ENCODE assay signal across 16 cellular contexts in the genomic region with DNA sequence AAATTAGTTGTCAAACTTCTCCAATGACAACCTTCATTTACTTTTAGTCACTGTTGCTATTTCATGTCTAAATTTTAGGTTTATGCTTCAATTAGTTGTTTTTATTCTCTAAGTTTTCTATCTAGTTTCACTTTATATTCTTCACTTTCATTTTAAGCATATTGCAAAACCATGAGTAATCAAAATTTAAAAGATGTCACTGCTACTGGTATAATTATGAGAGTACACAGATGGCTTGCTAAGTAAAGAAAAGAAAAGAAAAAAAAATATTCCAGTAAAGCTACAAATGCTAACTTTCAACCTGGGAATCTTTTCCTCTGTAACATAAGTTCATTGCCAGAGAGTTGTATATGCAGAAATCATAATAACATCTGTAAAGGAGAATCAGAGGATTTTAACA.
"Had no signal": no experiment of that assay in that cellular context is flagged by ENCODE, and none has a peak within 500 bp of the region (broad histone marks: within the 10 kb centered on the region; RNA-seq: fewer than 3 reads in every experiment).

No MANE protein-coding gene starts in this region.

- H3K27me3 ChIP-seq: foreskin keratinocyte, right lobe of liver, testis, upper lobe of right lung had no signal

- FAIRE-seq: endometrium had no signal

- DNase-seq: activated B cell treated with CpG ODN at 0.5 μM for 24 hours; activated CD4-positive, alpha-beta T cell treated with anti-CD3 and anti-CD28 coated beads for 48 hours; activated CD8-positive, alpha-beta memory T cell treated with anti-CD3 and anti-CD28 coated beads, Interleukin-2, amount 50 U/mL, for 4 hours; activated CD8-positive, alpha-beta T cell treated with anti-CD3 and anti-CD28 coated beads for 36 hours; activated naive CD8-positive, alpha-beta T cell treated with anti-CD3 and anti-CD28 coated beads for 36 hours; aorta; foreskin keratinocyte; glutamatergic neuron; hypothalamus; kidney glomerular epithelial cell; mesendoderm; right lobe of liver; SW 1271; testis; upper lobe of right lung had no signal

- H3K4me3 ChIP-seq: right lobe of liver, testis, upper lobe of right lung had no signal

- ATAC-seq: activated CD8-positive, alpha-beta T cell treated with anti-CD3 and anti-CD28 coated beads for 36 hours; foreskin keratinocyte; right lobe of liver; upper lobe of right lung had no signal

- H3K27ac ChIP-seq: foreskin keratinocyte, right lobe of liver, testis, upper lobe of right lung had no signal

- H3K4me1 ChIP-seq: foreskin keratinocyte, right lobe of liver, testis, upper lobe of right lung had no signal

- H3K36me3 ChIP-seq: right lobe of liver, upper lobe of right lung had no signal

- H3K9me3 ChIP-seq: right lobe of liver, testis, upper lobe of right lung had no signal
